1 cellular context compared by ENCODE assay signal in the genomic region with DNA sequence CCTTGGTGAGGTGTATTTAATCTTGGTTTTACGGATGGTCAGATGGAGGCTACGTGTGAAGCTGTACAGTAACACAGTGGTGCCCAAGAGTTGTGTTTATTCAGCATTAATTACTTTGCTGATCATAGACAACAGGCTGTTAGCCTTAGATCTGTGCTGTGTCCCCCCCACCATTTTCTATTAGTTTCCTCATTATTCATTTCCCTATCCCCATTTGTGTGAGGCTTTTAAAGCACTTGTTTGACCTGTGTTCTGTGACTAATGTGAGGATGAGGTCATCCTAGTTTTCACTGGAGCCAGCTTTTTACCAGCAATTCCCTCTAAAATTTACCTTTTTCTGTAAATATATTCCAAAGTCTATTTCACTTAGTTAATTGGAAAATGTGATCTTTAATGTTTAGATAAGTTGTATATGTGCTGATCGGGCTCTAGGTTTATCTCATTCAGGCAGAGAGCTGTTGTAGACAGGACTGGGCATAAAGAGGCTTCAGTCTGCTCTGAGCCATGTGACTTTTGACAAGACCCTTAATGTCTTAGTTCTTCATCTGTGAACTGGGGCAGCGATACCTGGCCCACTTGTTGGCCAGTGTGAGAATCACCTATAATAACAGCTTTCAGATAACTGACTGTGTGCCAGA.
A peak's percentile ranks its signal among the peaks of the same experiment; 100 is the strongest.
TF ChIP-seq lines count a peak whose summit lies in the region.

No MANE protein-coding gene starts in this region.

TF ChIP-seq in K562, 482 proteins besides CTCF, POLR2A, EP300 and RAD21:
- TF ChIP-seq ZNF347 (CRISPR knock-in tag; IDR thresholded peaks at IDR 0.05; ENCODE audit: low read depth): no peak
- TF ChIP-seq ZNF143 (CRISPR knock-in tag; IDR thresholded peaks at IDR 0.05): no peak
- TF ChIP-seq, protein P1, sequence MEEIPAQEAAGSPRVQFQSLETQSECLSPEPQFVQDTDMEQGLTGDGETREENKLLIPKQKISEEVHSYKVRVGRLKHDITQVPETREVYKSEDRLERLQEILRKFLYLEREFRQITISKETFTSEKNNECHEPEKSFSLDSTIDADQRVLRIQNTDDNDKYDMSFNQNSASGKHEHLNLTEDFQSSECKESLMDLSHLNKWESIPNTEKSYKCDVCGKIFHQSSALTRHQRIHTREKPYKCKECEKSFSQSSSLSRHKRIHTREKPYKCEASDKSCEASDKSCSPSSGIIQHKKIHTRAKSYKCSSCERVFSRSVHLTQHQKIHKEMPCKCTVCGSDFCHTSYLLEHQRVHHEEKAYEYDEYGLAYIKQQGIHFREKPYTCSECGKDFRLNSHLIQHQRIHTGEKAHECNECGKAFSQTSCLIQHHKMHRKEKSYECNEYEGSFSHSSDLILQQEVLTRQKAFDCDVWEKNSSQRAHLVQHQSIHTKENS (CRISPR knock-in tag; IDR thresholded peaks at IDR 0.05): no peak
- no peak for TF ChIP-seq NFRKB (IDR thresholded peaks at IDR 0.05; ENCODE audit: low read depth)
- no peak for TF ChIP-seq RBBP5 (IDR thresholded peaks at IDR 0.05; ENCODE audit: borderline replicate concordance, insufficient read depth, low read length, poor library complexity, severe bottlenecking)
- peak; percentile 46; the same call in 1 of the 2 replicates for TF ChIP-seq ZNF316 (IDR thresholded peaks at IDR 0.05)
- TF ChIP-seq, protein P2, sequence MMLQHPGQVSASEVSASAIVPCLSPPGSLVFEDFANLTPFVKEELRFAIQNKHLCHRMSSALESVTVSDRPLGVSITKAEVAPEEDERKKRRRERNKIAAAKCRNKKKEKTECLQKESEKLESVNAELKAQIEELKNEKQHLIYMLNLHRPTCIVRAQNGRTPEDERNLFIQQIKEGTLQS (IDR thresholded peaks at IDR 0.05): peak; percentile 53
- TF ChIP-seq, protein P2 (CRISPR knock-in tag; conservative IDR thresholded peaks at IDR 0.05): no peak
- no peak for TF ChIP-seq ZSCAN29 (IDR thresholded peaks at IDR 0.05)
- no peak for TF ChIP-seq LEF1 (IDR thresholded peaks at IDR 0.05)
- TF ChIP-seq JUND (IDR thresholded peaks at IDR 0.05; ENCODE audit: borderline replicate concordance, low read depth, low read length): no peak
- no peak for TF ChIP-seq JUND (tag; IDR thresholded peaks at IDR 0.05; ENCODE audit: borderline replicate concordance, low read depth, low read length)
- TF ChIP-seq SMAD4 (CRISPR knock-in tag; conservative IDR thresholded peaks at IDR 0.05): no peak
- TF ChIP-seq MYBL2 (IDR thresholded peaks at IDR 0.05; ENCODE audit: low read depth): no peak
- no peak for TF ChIP-seq MYBL2 (CRISPR knock-in tag; IDR thresholded peaks at IDR 0.05; ENCODE audit: borderline replicate concordance)
TF ChIP-seq in K562: peak in this region for 2.
